Comparison of ENCODE assay signal across 32 cellular contexts in genomic region chr6:139636391-139636790, GRCh38.
"Had no signal": no experiment of that assay in that cellular context is flagged by ENCODE, and none has a peak within 500 bp of the region (broad histone marks: within the 10 kb centered on the region; RNA-seq: fewer than 3 reads in every experiment).

No MANE protein-coding gene starts in this region.

- H3K27ac Mint-ChIP-seq: activated CD4-positive, alpha-beta T cell treated with anti-CD3 and anti-CD28 coated beads for 36 hours; activated CD8-positive, alpha-beta T cell treated with anti-CD3 and anti-CD28 coated beads for 36 hours; activated naive CD4-positive, alpha-beta T cell treated with anti-CD3 and anti-CD28 coated beads, Interleukin-2, amount 50 U/mL, for 24 hours; activated naive CD8-positive, alpha-beta T cell treated with anti-CD3 and anti-CD28 coated beads for 36 hours; activated naive CD8-positive, alpha-beta T cell treated with anti-CD3 and anti-CD28 coated beads, Interleukin-2, amount 50 U/mL, for 24 hours; activated T-helper 17 cell treated with anti-CD3 and anti-CD28 coated beads, Interleukin-2, amount 50 U/mL, for 72 hours; endodermal cell; T-cell; T-helper 1 cell treated with Interleukin-12 subunit alpha and Interleukin-12 subunit beta and Interleukin-4 antibody, amounts not matched to agents 30 μg/mL and 1 μg/mL, for 36 hours had no signal

- H3K27me3 Mint-ChIP-seq: activated T-helper 17 cell treated with anti-CD3 and anti-CD28 coated beads, Interleukin-2, amount 50 U/mL, for 72 hours had no signal

- DNase-seq: activated CD4-positive, alpha-beta T cell treated with anti-CD3 and anti-CD28 coated beads for 36 hours; activated CD4-positive, alpha-beta T cell treated with anti-CD3 and anti-CD28 coated beads, Interleukin-2, amount 50 U/mL, for 1 hour; activated CD4-positive, alpha-beta T cell treated with anti-CD3 and anti-CD28 coated beads, Interleukin-2, amount 50 U/mL, for 48 hours; activated CD4-positive, CD25-positive, alpha-beta regulatory T cell; activated CD4-positive, CD25-positive, alpha-beta regulatory T cell treated with anti-CD3 and anti-CD28 coated beads, Interleukin-2, amount 50 U/mL, for 72 hours; activated CD8-positive, alpha-beta memory T cell treated with anti-CD3 and anti-CD28 coated beads for 24 hours; activated CD8-positive, alpha-beta T cell treated with anti-CD3 and anti-CD28 coated beads for 36 hours; activated effector memory CD4-positive, alpha-beta T cell treated with Interleukin-2 at 50 U/mL for 16 hours; activated gamma-delta T cell treated with Interleukin-2 at 50 U/mL for 16 hours; activated naive CD4-positive, alpha-beta T cell treated with Interleukin-2 at 50 U/mL for 16 hours; activated naive CD8-positive, alpha-beta T cell treated with anti-CD3 and anti-CD28 coated beads for 36 hours; activated naive CD8-positive, alpha-beta T cell treated with anti-CD3 and anti-CD28 coated beads, Interleukin-2, amount 50 U/mL, for 24 hours; activated T-cell treated with anti-CD3 and anti-CD28 coated beads, Interleukin-2, amount 50 U/mL, for 4 hours; adrenal gland; amygdala; aorta; body of pancreas; central memory CD4-positive, alpha-beta T cell; cerebellar nuclear complex; colonic mucosa; dorsolateral prefrontal cortex; effector memory CD4-positive, alpha-beta T cell; endodermal cell; erythroblast; gastrocnemius medialis; glutamatergic neuron; SW 1271; T-cell; T-helper 9 cell had no signal

- H3K9me3 Mint-ChIP-seq: activated CD8-positive, alpha-beta T cell treated with anti-CD3 and anti-CD28 coated beads for 36 hours; activated naive CD4-positive, alpha-beta T cell treated with anti-CD3 and anti-CD28 coated beads, Interleukin-2, amount 50 U/mL, for 24 hours; activated naive CD8-positive, alpha-beta T cell treated with anti-CD3 and anti-CD28 coated beads for 36 hours; activated naive CD8-positive, alpha-beta T cell treated with anti-CD3 and anti-CD28 coated beads, Interleukin-2, amount 50 U/mL, for 24 hours; activated T-cell treated with anti-CD3 and anti-CD28 coated beads, Interleukin-2, amount 50 U/mL, for 4 hours; activated T-helper 17 cell treated with anti-CD3 and anti-CD28 coated beads, Interleukin-2, amount 50 U/mL, for 72 hours; endodermal cell; T-cell; T-helper 1 cell treated with Interleukin-12 subunit alpha and Interleukin-12 subunit beta and Interleukin-4 antibody, amounts not matched to agents 30 μg/mL and 1 μg/mL, for 36 hours had no signal

- H3K36me3 Mint-ChIP-seq: activated naive CD8-positive, alpha-beta T cell treated with anti-CD3 and anti-CD28 coated beads for 36 hours; T-cell had no signal

- H3K4me3 Mint-ChIP-seq: activated CD4-positive, alpha-beta T cell treated with anti-CD3 and anti-CD28 coated beads for 36 hours; activated CD8-positive, alpha-beta T cell treated with anti-CD3 and anti-CD28 coated beads for 36 hours; activated naive CD4-positive, alpha-beta T cell treated with anti-CD3 and anti-CD28 coated beads, Interleukin-2, amount 50 U/mL, for 24 hours; activated naive CD8-positive, alpha-beta T cell treated with anti-CD3 and anti-CD28 coated beads for 36 hours; activated naive CD8-positive, alpha-beta T cell treated with anti-CD3 and anti-CD28 coated beads, Interleukin-2, amount 50 U/mL, for 24 hours; activated T-cell treated with anti-CD3 and anti-CD28 coated beads, Interleukin-2, amount 50 U/mL, for 4 hours; activated T-helper 17 cell treated with anti-CD3 and anti-CD28 coated beads, Interleukin-2, amount 50 U/mL, for 72 hours; endodermal cell; T-cell; T-helper 1 cell treated with Interleukin-12 subunit alpha and Interleukin-12 subunit beta and Interleukin-4 antibody, amounts not matched to agents 30 μg/mL and 1 μg/mL, for 36 hours had no signal
